14 cellular contexts compared by ENCODE assay signal in the genomic region with DNA sequence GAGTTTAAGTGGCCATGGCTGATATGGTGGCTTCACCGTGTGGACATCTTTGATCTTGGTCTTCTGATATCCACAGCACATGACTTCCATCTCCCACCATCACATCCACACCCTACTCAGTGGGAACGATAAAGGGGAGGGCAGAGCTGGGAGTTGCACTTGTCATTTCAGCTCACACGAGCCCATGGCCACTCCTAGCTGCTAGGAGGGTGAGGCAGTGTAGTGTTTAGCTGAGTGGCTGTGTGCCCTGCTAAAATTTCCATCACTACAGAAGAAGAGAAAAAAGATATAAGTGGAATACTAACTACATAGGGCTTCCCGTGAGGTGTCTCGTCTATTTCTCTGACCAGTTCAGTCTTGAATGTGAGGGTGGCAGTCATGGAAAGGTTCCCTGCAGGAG.
"Had no signal": no experiment of that assay in that cellular context is flagged by ENCODE, and none has a peak within 500 bp of the region (broad histone marks: within the 10 kb centered on the region; RNA-seq: fewer than 3 reads in every experiment).

No MANE protein-coding gene starts in this region.

- H3K9me3 ChIP-seq: body of pancreas, psoas muscle, uterus had no signal

- DNase-seq: activated CD4-positive, alpha-beta T cell treated with anti-CD3 and anti-CD28 coated beads for 1 hour; activated naive CD4-positive, alpha-beta T cell; body of pancreas; cerebellar nuclear complex; dermis blood vessel endothelial cell; glutamatergic neuron; nephron progenitor cell; psoas muscle; stimulated activated CD4-positive, alpha-beta T cell treated with anti-CD3 and anti-CD28 coated beads, Interleukin-12 subunit alpha, Interleukin-12 subunit beta, amount 100 ng/mL, for 4 hours; stimulated activated CD4-positive, alpha-beta T cell treated with anti-CD3 and anti-CD28 coated beads, Interleukin-2, amount 100 ng/mL, for 48 hours; SW 1271; uterus had no signal

- H3K27ac ChIP-seq: body of pancreas, psoas muscle, uterus had no signal

- ATAC-seq: body of pancreas, esophagus mucosa, psoas muscle had no signal

- H3K4me3 ChIP-seq: body of pancreas, psoas muscle, uterus had no signal

- H3K36me3 ChIP-seq: uterus had no signal

- H3K27ac Mint-ChIP-seq: nephron progenitor cell; T-helper 2 cell treated with Interferon-gamma antibody and Interleukin-4, amounts not matched to agents 5 μg/mL and 100 μg/mL, for 36 hours had no signal

- H3K4me3 Mint-ChIP-seq: nephron progenitor cell; T-helper 2 cell treated with Interferon-gamma antibody and Interleukin-4, amounts not matched to agents 5 μg/mL and 100 μg/mL, for 36 hours had no signal

- H3K4me1 Mint-ChIP-seq: nephron progenitor cell had no signal

- H3K4me1 ChIP-seq: body of pancreas, psoas muscle, uterus had no signal

- H3K27me3 ChIP-seq: body of pancreas, uterus had no signal
